1 cellular context compared by ENCODE assay signal in the genomic region with DNA sequence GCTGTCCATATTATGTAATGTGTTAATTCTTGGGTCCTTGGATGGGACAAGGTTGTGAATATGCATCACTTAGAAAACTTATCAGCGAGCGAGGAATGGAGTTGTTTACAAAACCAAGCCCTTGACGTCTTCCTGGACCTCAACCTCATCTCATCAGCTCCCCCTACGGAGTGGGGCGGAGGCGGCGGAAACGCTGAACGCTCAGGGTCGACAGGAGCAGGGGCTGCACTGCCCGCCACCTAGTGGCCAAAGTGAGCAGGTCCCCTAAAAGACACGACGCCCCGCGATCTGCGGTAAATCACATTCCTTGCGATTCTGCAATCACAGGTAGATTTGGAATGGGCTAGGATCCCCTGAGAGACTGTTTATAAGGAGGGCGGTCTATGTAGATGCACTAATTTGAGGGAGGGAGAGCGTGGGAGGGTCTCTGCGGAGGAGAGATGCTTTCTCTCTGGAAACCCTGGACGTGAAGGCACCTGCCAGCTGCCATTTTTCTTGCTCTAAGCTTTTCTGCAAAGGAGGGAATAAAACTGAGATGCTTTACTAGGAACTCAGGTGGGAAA.
TF ChIP-seq lines count a peak whose summit lies in the region.

No MANE protein-coding gene starts in this region.

TF ChIP-seq in GM12878, 131 proteins besides CTCF, POLR2A, EP300 and RAD21 (continued from another document and continues in another):
- no peak for TF ChIP-seq E2F8 (IDR thresholded peaks at IDR 0.05; ENCODE audit: low read depth, partially characterized antibody)
- peak; percentile 64 for TF ChIP-seq ATF7 (IDR thresholded peaks at IDR 0.05; ENCODE audit: low read depth)
- TF ChIP-seq ZNF687 (IDR thresholded peaks at IDR 0.05) = 0 out of 2 replicates have a peak, but pooled peaks have one; percentile 18
- TF ChIP-seq HCFC1 (IDR thresholded peaks at IDR 0.05; ENCODE audit: low read length) = no peak
- TF ChIP-seq ZBTB11 (CRISPR knock-in tag; IDR thresholded peaks at IDR 0.05) = no peak
- 0 out of 2 replicates have a peak, but pooled peaks have one; percentile 24 for TF ChIP-seq BACH1 (IDR thresholded peaks at IDR 0.05; ENCODE audit: borderline replicate concordance)
- 0 out of 2 replicates have a peak, but pooled peaks have one; percentile 26 for TF ChIP-seq ZNF24 (IDR thresholded peaks at IDR 0.05)
- no peak for TF ChIP-seq GABPA (IDR thresholded peaks at IDR 0.05; ENCODE audit: low read depth)
- TF ChIP-seq FOXM1 (IDR thresholded peaks at IDR 0.05; ENCODE audit: low read depth, low read length) = peak; percentile 94
- 0 out of 2 replicates have a peak, but pooled peaks have one; percentile 41 for TF ChIP-seq IKZF1 (conservative IDR thresholded peaks at IDR 0.05)
- peak; percentile 47 for TF ChIP-seq KLF5 (IDR thresholded peaks at IDR 0.05; ENCODE audit: partially characterized antibody)
- no peak for TF ChIP-seq ZNF384 (IDR thresholded peaks at IDR 0.05; ENCODE audit: borderline replicate concordance, low read depth, low read length)
- no peak for TF ChIP-seq SMAD1 (IDR thresholded peaks at IDR 0.05; ENCODE audit: low read depth, partially characterized antibody)
- no peak for TF ChIP-seq POLR2AphosphoS2 (IDR thresholded peaks at IDR 0.05; ENCODE audit: low read depth, low read length)
- TF ChIP-seq, protein P1, sequence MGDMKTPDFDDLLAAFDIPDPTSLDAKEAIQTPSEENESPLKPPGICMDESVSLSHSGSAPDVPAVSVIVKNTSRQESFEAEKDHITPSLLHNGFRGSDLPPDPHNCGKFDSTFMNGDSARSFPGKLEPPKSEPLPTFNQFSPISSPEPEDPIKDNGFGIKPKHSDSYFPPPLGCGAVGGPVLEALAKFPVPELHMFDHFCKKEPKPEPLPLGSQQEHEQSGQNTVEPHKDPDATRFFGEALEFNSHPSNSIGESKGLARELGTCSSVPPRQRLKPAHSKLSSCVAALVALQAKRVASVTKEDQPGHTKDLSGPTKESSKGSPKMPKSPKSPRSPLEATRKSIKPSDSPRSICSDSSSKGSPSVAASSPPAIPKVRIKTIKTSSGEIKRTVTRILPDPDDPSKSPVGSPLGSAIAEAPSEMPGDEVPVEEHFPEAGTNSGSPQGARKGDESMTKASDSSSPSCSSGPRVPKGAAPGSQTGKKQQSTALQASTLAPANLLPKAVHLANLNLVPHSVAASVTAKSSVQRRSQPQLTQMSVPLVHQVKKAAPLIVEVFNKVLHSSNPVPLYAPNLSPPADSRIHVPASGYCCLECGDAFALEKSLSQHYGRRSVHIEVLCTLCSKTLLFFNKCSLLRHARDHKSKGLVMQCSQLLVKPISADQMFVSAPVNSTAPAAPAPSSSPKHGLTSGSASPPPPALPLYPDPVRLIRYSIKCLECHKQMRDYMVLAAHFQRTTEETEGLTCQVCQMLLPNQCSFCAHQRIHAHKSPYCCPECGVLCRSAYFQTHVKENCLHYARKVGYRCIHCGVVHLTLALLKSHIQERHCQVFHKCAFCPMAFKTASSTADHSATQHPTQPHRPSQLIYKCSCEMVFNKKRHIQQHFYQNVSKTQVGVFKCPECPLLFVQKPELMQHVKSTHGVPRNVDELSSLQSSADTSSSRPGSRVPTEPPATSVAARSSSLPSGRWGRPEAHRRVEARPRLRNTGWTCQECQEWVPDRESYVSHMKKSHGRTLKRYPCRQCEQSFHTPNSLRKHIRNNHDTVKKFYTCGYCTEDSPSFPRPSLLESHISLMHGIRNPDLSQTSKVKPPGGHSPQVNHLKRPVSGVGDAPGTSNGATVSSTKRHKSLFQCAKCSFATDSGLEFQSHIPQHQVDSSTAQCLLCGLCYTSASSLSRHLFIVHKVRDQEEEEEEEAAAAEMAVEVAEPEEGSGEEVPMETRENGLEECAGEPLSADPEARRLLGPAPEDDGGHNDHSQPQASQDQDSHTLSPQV (IDR thresholded peaks at IDR 0.05) = peak; percentile 42; the same call in 1 of the 2 replicates
- TF ChIP-seq YBX1 (IDR thresholded peaks at IDR 0.05) = no peak
- TF ChIP-seq TARDBP (IDR thresholded peaks at IDR 0.05; ENCODE audit: borderline replicate concordance) = no peak
- TF ChIP-seq NBN (IDR thresholded peaks at IDR 0.05) = peak; percentile 65
- no peak for TF ChIP-seq POU2F2 (IDR thresholded peaks at IDR 0.05; ENCODE audit: borderline replicate concordance, low read depth, low read length)
- peak; percentile 50; the same call in 1 of the 2 replicates for TF ChIP-seq EED (IDR thresholded peaks at IDR 0.05; ENCODE audit: low read depth)
- TF ChIP-seq STAT3 (IDR thresholded peaks at IDR 0.05; ENCODE audit: low read depth, low read length) = no peak
- TF ChIP-seq MEF2B (IDR thresholded peaks at IDR 0.05; ENCODE audit: partially characterized antibody, poor library complexity, severe bottlenecking) = peak; percentile 51
- TF ChIP-seq RB1 (IDR thresholded peaks at IDR 0.05; ENCODE audit: borderline replicate concordance) = peak; percentile 15; the same call in 1 of the 2 replicates
- TF ChIP-seq ZSCAN29 (IDR thresholded peaks at IDR 0.05) = no peak
- no peak for TF ChIP-seq PAX5 (IDR thresholded peaks at IDR 0.05; ENCODE audit: borderline replicate concordance, low read depth, low read length)
- no peak for TF ChIP-seq RELA (IDR thresholded peaks at IDR 0.05; ENCODE audit: borderline replicate concordance, partially characterized antibody)
- TF ChIP-seq IKZF2 (IDR thresholded peaks at IDR 0.05) = peak; percentile 24 to 47; a peak in 3 of 4 replicates
- 0 out of 2 replicates have a peak, but pooled peaks have one; percentile 33 for TF ChIP-seq DPF2 (IDR thresholded peaks at IDR 0.05)
- 0 out of 2 replicates have a peak, but pooled peaks have one; percentile 21 for TF ChIP-seq MYB (IDR thresholded peaks at IDR 0.05; ENCODE audit: borderline replicate concordance, low read depth, low read length)
- no peak for TF ChIP-seq ZZZ3 (IDR thresholded peaks at IDR 0.05; ENCODE audit: control insufficient read depth, insufficient read length, low read depth)
- peak; percentile 67; the same call in 1 of the 2 replicates for TF ChIP-seq LARP7 (IDR thresholded peaks at IDR 0.05)
- peak; percentile 32; the same call in 1 of the 2 replicates for TF ChIP-seq RELB (IDR thresholded peaks at IDR 0.05; ENCODE audit: low read depth)
- TF ChIP-seq, protein P2, sequence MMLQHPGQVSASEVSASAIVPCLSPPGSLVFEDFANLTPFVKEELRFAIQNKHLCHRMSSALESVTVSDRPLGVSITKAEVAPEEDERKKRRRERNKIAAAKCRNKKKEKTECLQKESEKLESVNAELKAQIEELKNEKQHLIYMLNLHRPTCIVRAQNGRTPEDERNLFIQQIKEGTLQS (IDR thresholded peaks at IDR 0.05; ENCODE audit: borderline replicate concordance, extremely low read depth, low read depth, low read length) = 0 out of 2 replicates have a peak, but pooled peaks have one; percentile 31
- TF ChIP-seq CREB1 (IDR thresholded peaks at IDR 0.05; ENCODE audit: low read depth) = peak; percentile 69
- TF ChIP-seq ELK1 (IDR thresholded peaks at IDR 0.05; ENCODE audit: low read depth, low read length) = peak; percentile 37; the same call in 1 of the 2 replicates
- peak; percentile 67; the same call in 1 of the 2 replicates for TF ChIP-seq YY1 (IDR thresholded peaks at IDR 0.05; ENCODE audit: low read depth, low read length)
- TF ChIP-seq PML (IDR thresholded peaks at IDR 0.05; ENCODE audit: low read length) = no peak
- TF ChIP-seq MTA2 (IDR thresholded peaks at IDR 0.05; ENCODE audit: low read depth) = 0 out of 2 replicates have a peak, but pooled peaks have one; percentile 25
- peak; percentile 47; the same call in 1 of the 2 replicates for TF ChIP-seq CREM (IDR thresholded peaks at IDR 0.05; ENCODE audit: low read depth)
